ENCODE assay signal across 12 cellular contexts in the genomic region with DNA sequence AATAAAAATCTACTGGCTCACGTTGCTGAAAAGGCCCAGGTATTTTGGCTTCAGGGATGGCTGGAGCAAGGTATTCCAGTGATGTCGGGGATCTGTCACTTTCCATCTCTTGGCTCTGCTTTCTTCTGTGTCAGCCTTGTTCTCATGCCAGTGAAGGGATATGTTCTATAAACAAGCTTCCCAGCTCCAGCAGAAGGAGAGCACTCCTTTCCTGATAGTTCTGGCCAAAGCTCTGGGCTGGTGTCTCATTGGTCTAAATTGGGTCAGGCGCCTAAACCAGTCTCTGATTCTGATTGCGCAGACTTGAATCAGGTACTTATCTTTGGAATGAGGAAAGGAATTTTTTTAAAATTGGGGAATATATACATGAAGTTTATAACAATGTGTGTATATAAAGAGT. TPM values are rescaled to one million over a fixed set of nuclear protein-coding genes. Genes with fewer than 3 reads are reported as not detected.
DNase-seq lines count a peak whose midpoint lies in the region; ATAC-seq and TF ChIP-seq lines count a peak whose summit lies in the region.
"Had no signal": no experiment of that assay in that cellular context is flagged by ENCODE, and none has a peak within 500 bp of the region (broad histone marks: within the 10 kb centered on the region; RNA-seq: fewer than 3 reads in every experiment).

No MANE protein-coding gene starts in this region.

- no peaks in the 10 kb centered on the region for H3K27me3 Mint-ChIP-seq in activated naive CD8-positive, alpha-beta T cell treated with anti-CD3 and anti-CD28 coated beads, Interleukin-2, amount 10 ng/mL, durations not matched to agents 7 days and 5 days
- H3K27me3 Mint-ChIP-seq in activated naive CD8-positive, alpha-beta T cell treated with anti-CD3 and anti-CD28 coated beads, Interleukin-2, amount 50 U/mL, for 24 hours, result no peaks in the 10 kb centered on the region

- H3K4me3 ChIP-seq in fibroblast of lung (replicated peaks in 1 of 4; ENCODE audit: control extremely low read depth in 1 of 4, insufficient read depth in 1 of 4, low read depth in 3 of 4, low read length in 4 of 4), result no peak overlapping the region
- H3K4me3 ChIP-seq in mucosa of descending colon, result no peak overlapping the region
- peak overlapping the region; percentile 30 for H3K4me3 ChIP-seq in upper lobe of right lung
- no peak overlapping the region for H3K4me3 ChIP-seq in Karpas-422 (ENCODE audit: low read length)

- H2AFZ ChIP-seq in fibroblast of lung (ENCODE audit: low read length) (no peak overlapping the region), Karpas-422 (ENCODE audit: low read length) (no peak overlapping the region)

- H4K20me1 ChIP-seq in fibroblast of lung (ENCODE audit: control insufficient read depth, extremely low read depth, insufficient read depth, low read length) (no peaks in the 10 kb centered on the region), Karpas-422 (ENCODE audit: insufficient read depth, low read depth, low read length) (0 out of 2 replicates have a peak, but pooled peaks cover 17% of the 10 kb centered on the region)

- H3K9me3 ChIP-seq in fibroblast of lung (ENCODE audit: control insufficient read depth, insufficient read depth, low read depth, low read length) (no peaks in the 10 kb centered on the region), mucosa of descending colon (no peaks in the 10 kb centered on the region), upper lobe of right lung (no peaks in the 10 kb centered on the region), Karpas-422 (ENCODE audit: low read length) (no peaks in the 10 kb centered on the region)

- TF ChIP-seq CTCF in fibroblast of lung (conservative IDR thresholded peaks at IDR 0.05 in 1 of 2, IDR thresholded peaks at IDR 0.05 in 1 of 2; ENCODE audit: low read depth in 1 of 2, low read length in 2 of 2) (no peak), mucosa of descending colon (IDR thresholded peaks at IDR 0.05) (no peak), upper lobe of right lung (IDR thresholded peaks at IDR 0.05) (no peak)

- H3K27me3 ChIP-seq in fibroblast of lung (ENCODE audit: control insufficient read depth, insufficient read depth, low read length) (no peaks in the 10 kb centered on the region), upper lobe of right lung (no peaks in the 10 kb centered on the region), Karpas-422 (ENCODE audit: low read length) (no peaks in the 10 kb centered on the region)

- H3K4me1 Mint-ChIP-seq in activated naive CD8-positive, alpha-beta T cell treated with anti-CD3 and anti-CD28 coated beads, Interleukin-2, amount 10 ng/mL, durations not matched to agents 7 days and 5 days, result peaks cover 67% of the 10 kb centered on the region
- H3K4me1 Mint-ChIP-seq in activated naive CD8-positive, alpha-beta T cell treated with anti-CD3 and anti-CD28 coated beads, Interleukin-2, amount 50 U/mL, for 24 hours, result peaks cover 79% of the 10 kb centered on the region

- DNase-seq in activated naive CD8-positive, alpha-beta T cell treated with anti-CD3 and anti-CD28 coated beads, Interleukin-2, amount 10 ng/mL, durations not matched to agents 7 days and 5 days, result no peak
- DNase-seq in activated naive CD8-positive, alpha-beta T cell treated with anti-CD3 and anti-CD28 coated beads, Interleukin-2, amount 50 U/mL, for 24 hours, result no peak
- DNase-seq in fibroblast of lung (ENCODE audit: low read depth in 2 of 2), result peak; percentile 28 to 40
- DNase-seq in mucosa of descending colon, result no peak
- no peak for DNase-seq in upper lobe of right lung
- no peak for DNase-seq in activated gamma-delta T cell (lab: John Stamatoyannopoulos, UW)
- DNase-seq in Karpas-422, result no peak
- DNase-seq: 8988T; activated CD8-positive, alpha-beta memory T cell treated with anti-CD3 and anti-CD28 coated beads, Interleukin-2, amount 50 U/mL, for 4 hours; cortex of kidney had no signal

- intact Hi-C loops in mucosa of descending colon (cut with DNase I, micrococcal nuclease), result no loop called here
- intact Hi-C loops in upper lobe of right lung (cut with DNase I), result no loop called here

- ATAC-seq in activated naive CD8-positive, alpha-beta T cell treated with anti-CD3 and anti-CD28 coated beads, Interleukin-2, amount 10 ng/mL, durations not matched to agents 7 days and 5 days (ENCODE audit: low read depth), result no peak
- no peak for ATAC-seq in activated naive CD8-positive, alpha-beta T cell treated with anti-CD3 and anti-CD28 coated beads, Interleukin-2, amount 50 U/mL, for 24 hours
- peak; percentile 9 for ATAC-seq in mucosa of descending colon
- ATAC-seq in upper lobe of right lung, result peak; percentile 54
- no peak for ATAC-seq in HG03196 (IDR thresholded peaks at IDR 0.05; ENCODE audit: unreplicated experiment)
- ATAC-seq: WTC11 had no signal

- peak overlapping the region; percentile 11 for H3K4me3 Mint-ChIP-seq in activated naive CD8-positive, alpha-beta T cell treated with anti-CD3 and anti-CD28 coated beads, Interleukin-2, amount 10 ng/mL, durations not matched to agents 7 days and 5 days
- H3K4me3 Mint-ChIP-seq in activated naive CD8-positive, alpha-beta T cell treated with anti-CD3 and anti-CD28 coated beads, Interleukin-2, amount 50 U/mL, for 24 hours, result no peak overlapping the region
- H3K4me3 Mint-ChIP-seq: WTC11 had no signal

- H3K79me2 ChIP-seq in fibroblast of lung (ENCODE audit: control insufficient read depth, insufficient read depth, low read length) (peaks cover 14% of the 10 kb centered on the region), Karpas-422 (ENCODE audit: low read length) (peaks cover 97% of the 10 kb centered on the region)

- peaks cover 26% of the 10 kb centered on the region for H3K4me1 ChIP-seq in fibroblast of lung (ENCODE audit: control insufficient read depth, extremely low read depth, insufficient read depth, low read length)
- H3K4me1 ChIP-seq in mucosa of descending colon (ENCODE audit: low read depth), result peaks cover 53% of the 10 kb centered on the region
- peaks cover 52% of the 10 kb centered on the region for H3K4me1 ChIP-seq in upper lobe of right lung
- peaks cover 40% of the 10 kb centered on the region for H3K4me1 ChIP-seq in Karpas-422 (ENCODE audit: low read length)

- H3K9ac ChIP-seq in fibroblast of lung (ENCODE audit: insufficient read depth, low read length) (no peak overlapping the region), Karpas-422 (ENCODE audit: low read length) (no peak overlapping the region)

- no peaks in the 10 kb centered on the region for H3K9me3 Mint-ChIP-seq in activated naive CD8-positive, alpha-beta T cell treated with anti-CD3 and anti-CD28 coated beads, Interleukin-2, amount 10 ng/mL, durations not matched to agents 7 days and 5 days
- no peaks in the 10 kb centered on the region for H3K9me3 Mint-ChIP-seq in activated naive CD8-positive, alpha-beta T cell treated with anti-CD3 and anti-CD28 coated beads, Interleukin-2, amount 50 U/mL, for 24 hours
- H3K9me3 Mint-ChIP-seq: WTC11 had no signal

- H3K4me2 ChIP-seq in fibroblast of lung (ENCODE audit: extremely low read depth, insufficient read depth, low read length), result no peak overlapping the region
- no peak overlapping the region for H3K4me2 ChIP-seq in Karpas-422 (ENCODE audit: low read depth, low read length, poor library complexity, severe bottlenecking)

- H3K27ac Mint-ChIP-seq in activated naive CD8-positive, alpha-beta T cell treated with anti-CD3 and anti-CD28 coated beads, Interleukin-2, amount 10 ng/mL, durations not matched to agents 7 days and 5 days, result no peak overlapping the region
- no peak overlapping the region for H3K27ac Mint-ChIP-seq in activated naive CD8-positive, alpha-beta T cell treated with anti-CD3 and anti-CD28 coated beads, Interleukin-2, amount 50 U/mL, for 24 hours
- H3K27ac Mint-ChIP-seq: WTC11 had no signal

- H3K36me3 ChIP-seq in fibroblast of lung (ENCODE audit: control insufficient read depth, insufficient read depth, low read length) (no peaks in the 10 kb centered on the region), mucosa of descending colon (ENCODE audit: low read depth) (no peaks in the 10 kb centered on the region), upper lobe of right lung (no peaks in the 10 kb centered on the region), Karpas-422 (ENCODE audit: insufficient read depth, low read length) (no peaks in the 10 kb centered on the region)

- no peak overlapping the region for H3K27ac ChIP-seq in fibroblast of lung (ENCODE audit: insufficient read depth, low read length)
- H3K27ac ChIP-seq in upper lobe of right lung, result peak overlapping the region; percentile 71
- no peak overlapping the region for H3K27ac ChIP-seq in Karpas-422 (ENCODE audit: low read length)

- H3K9me2 ChIP-seq in Karpas-422 (replicated peaks; ENCODE audit: insufficient read depth, low read length), result no peaks in the 10 kb centered on the region

- peaks cover 27% of the 10 kb centered on the region for H3K36me3 Mint-ChIP-seq in activated naive CD8-positive, alpha-beta T cell treated with anti-CD3 and anti-CD28 coated beads, Interleukin-2, amount 10 ng/mL, durations not matched to agents 7 days and 5 days
- H3K36me3 Mint-ChIP-seq in activated naive CD8-positive, alpha-beta T cell treated with anti-CD3 and anti-CD28 coated beads, Interleukin-2, amount 50 U/mL, for 24 hours (ENCODE audit: low read depth), result peaks cover 5% of the 10 kb centered on the region
- H3K36me3 Mint-ChIP-seq: WTC11 had no signal

- POLR2A ChIA-PET in activated naive CD8-positive, alpha-beta T cell treated with anti-CD3 and anti-CD28 coated beads, Interleukin-2, amount 10 ng/mL, durations not matched to agents 7 days and 5 days (lab: Charles Lee), result no interaction called here

RNA-seq across cellular contexts. Expression of gene SNX30, which starts 5.1 kb away (rescaled TPM):
- 1 to 10 TPM; 9.0 to 9.6 TPM for total RNA-seq in activated naive CD8-positive, alpha-beta T cell treated with anti-CD3 and anti-CD28 coated beads, Interleukin-2, amount 10 ng/mL, durations not matched to agents 7 days and 5 days
- total RNA-seq in fibroblast of lung, result 20.3 and 20.6 TPM in 2 replicates
- polyA plus RNA-seq in fibroblast of lung, result 7.9 and 10.8 TPM in 2 replicates
- 7.2 and 8.3 TPM in 2 replicates for polyA plus RNA-seq in fibroblast of lung (2012)
- 7.1 and 8.4 TPM in 2 replicates for polyA minus RNA-seq in fibroblast of lung (ENCODE audit: low replicate concordance)
- total RNA-seq in mucosa of descending colon, result 10 to 100 TPM; 19.0 to 38.6 (median 34.8) TPM
- total RNA-seq in upper lobe of right lung, result 76.3 TPM
- total RNA-seq in Karpas-422 (2014; rRNA removed; shearing (Covaris generic); ENCODE audit: low replicate concordance), result 41.1 and 43.8 TPM in 2 replicates

RNA-seq across cellular contexts. Expression of gene INIP, which starts 37.8 kb away (rescaled TPM):
- total RNA-seq in activated naive CD8-positive, alpha-beta T cell treated with anti-CD3 and anti-CD28 coated beads, Interleukin-2, amount 10 ng/mL, durations not matched to agents 7 days and 5 days, result 10 to 100 TPM; 29.4 to 29.8 TPM
- total RNA-seq in fibroblast of lung, result 14.4 and 14.9 TPM in 2 replicates
- polyA plus RNA-seq in fibroblast of lung, result 24.1 and 26.9 TPM in 2 replicates
- 15.9 and 16.2 TPM in 2 replicates for polyA plus RNA-seq in fibroblast of lung (2012)
- 4.4 and 14.2 TPM in 2 replicates for polyA minus RNA-seq in fibroblast of lung (ENCODE audit: low replicate concordance)
- total RNA-seq in mucosa of descending colon, result 10 to 100 TPM; 25.6 to 36.4 (median 30.6) TPM
- 22.7 TPM for total RNA-seq in upper lobe of right lung
- total RNA-seq in Karpas-422 (2014; rRNA removed; shearing (Covaris generic); ENCODE audit: low replicate concordance), result 37.0 and 51.0 TPM in 2 replicates

Comparison
In these comparisons a context has a peak if more than half of its experiments do, and no peak if none do; other contexts are left out.
1. ATAC-seq: peak in mucosa of descending colon (single experiment) and upper lobe of right lung (single experiment); none in activated naive CD8-positive, alpha-beta T cell treated with anti-CD3 and anti-CD28 coated beads, Interleukin-2, amount 10 ng/mL, durations not matched to agents 7 days and 5 days (single experiment), activated naive CD8-positive, alpha-beta T cell treated with anti-CD3 and anti-CD28 coated beads, Interleukin-2, amount 50 U/mL, for 24 hours (single experiment) and HG03196 (single experiment).
2. DNase-seq: peak in fibroblast of lung (2 of 2); none in activated naive CD8-positive, alpha-beta T cell treated with anti-CD3 and anti-CD28 coated beads, Interleukin-2, amount 10 ng/mL, durations not matched to agents 7 days and 5 days (single experiment), activated naive CD8-positive, alpha-beta T cell treated with anti-CD3 and anti-CD28 coated beads, Interleukin-2, amount 50 U/mL, for 24 hours (single experiment), mucosa of descending colon (0 of 3), upper lobe of right lung (single experiment), activated gamma-delta T cell (single experiment) and Karpas-422 (single experiment).